8 cellular contexts compared by ENCODE assay signal in genomic region chr5:77356740-77357139, GRCh38.
A peak's percentile ranks its signal among the peaks of the same experiment; 100 is the strongest.
DNase-seq lines count a peak whose midpoint lies in the region; ATAC-seq and TF ChIP-seq lines count a peak whose summit lies in the region.

No MANE protein-coding gene starts in this region.

- no peak overlapping the region for H3K27ac ChIP-seq in AG04450 (ENCODE audit: low read depth, low read length)
- H3K27ac ChIP-seq in CD4-positive, alpha-beta T cell (ENCODE audit: low read depth, low read length) = no peak overlapping the region

- CTCF ChIA-PET in AG04450 (lab: Charles Lee) = no interaction called here
- CTCF ChIA-PET in CD4-positive, alpha-beta T cell (lab: Charles Lee) = no interaction called here

- ATAC-seq in GM19023 (IDR thresholded peaks at IDR 0.05; ENCODE audit: unreplicated experiment) = peak; percentile 86
- ATAC-seq in HG03066 (IDR thresholded peaks at IDR 0.05; ENCODE audit: low read depth, unreplicated experiment) = peak; percentile 85
- no peak for ATAC-seq in CD4-positive, alpha-beta T cell (ENCODE audit: poor library complexity)

- no peak; the same call in 1 of the 2 replicates for TF ChIP-seq CTCF in AG04450 (IDR thresholded peaks at IDR 0.05; ENCODE audit: low read depth, low read length)
- TF ChIP-seq CTCF in CD4-positive, alpha-beta T cell (IDR thresholded peaks at IDR 0.05) = no peak

- no peaks in the 10 kb centered on the region for H3K27me3 Mint-ChIP-seq in activated naive CD8-positive, alpha-beta T cell treated with anti-CD3 and anti-CD28 coated beads for 36 hours
- H3K27me3 Mint-ChIP-seq in CD4-positive, alpha-beta T cell = no peaks in the 10 kb centered on the region

- H3K4me1 Mint-ChIP-seq in activated naive CD8-positive, alpha-beta T cell treated with anti-CD3 and anti-CD28 coated beads for 36 hours = peaks cover 15% of the 10 kb centered on the region
- no peaks in the 10 kb centered on the region for H3K4me1 Mint-ChIP-seq in CD4-positive, alpha-beta T cell (ENCODE audit: low read depth)

- H3K9me3 ChIP-seq in AG04450 (ENCODE audit: control insufficient read depth, insufficient read depth, low read length) = no peaks in the 10 kb centered on the region
- H3K9me3 ChIP-seq in CD4-positive, alpha-beta T cell (ENCODE audit: control insufficient read depth, low read length) = no peaks in the 10 kb centered on the region

- H3K27me3 ChIP-seq in AG04450 (ENCODE audit: control insufficient read depth, insufficient read depth, low read length) = peaks cover 5% of the 10 kb centered on the region
- H3K27me3 ChIP-seq in CD4-positive, alpha-beta T cell (ENCODE audit: control insufficient read depth, insufficient read depth, low read length) = no peaks in the 10 kb centered on the region

- intact Hi-C loops in CD4-positive, alpha-beta T cell (cut with DNase I, micrococcal nuclease) = no loop called here

- H3K27ac Mint-ChIP-seq in activated naive CD8-positive, alpha-beta T cell treated with anti-CD3 and anti-CD28 coated beads for 36 hours = peak overlapping the region; percentile 68
- H3K27ac Mint-ChIP-seq in CD4-positive, alpha-beta T cell = no peak overlapping the region

- H3K9me3 Mint-ChIP-seq in activated naive CD8-positive, alpha-beta T cell treated with anti-CD3 and anti-CD28 coated beads for 36 hours = no peaks in the 10 kb centered on the region
- H3K9me3 Mint-ChIP-seq in CD4-positive, alpha-beta T cell = no peaks in the 10 kb centered on the region

- POLR2A ChIA-PET in AG04450 (lab: Yijun Ruan, JAX) = no interaction called here
- POLR2A ChIA-PET in CD4-positive, alpha-beta T cell (lab: Charles Lee) = no interaction called here

- H3K36me3 Mint-ChIP-seq in activated naive CD8-positive, alpha-beta T cell treated with anti-CD3 and anti-CD28 coated beads for 36 hours = peaks cover 4% of the 10 kb centered on the region
- no peaks in the 10 kb centered on the region for H3K36me3 Mint-ChIP-seq in CD4-positive, alpha-beta T cell (ENCODE audit: low read depth)

- peak; percentile 4 for DNase-seq in AG04450 (ENCODE audit: low read depth, low spot score)
- DNase-seq in activated naive CD8-positive, alpha-beta T cell treated with anti-CD3 and anti-CD28 coated beads for 36 hours = peak; percentile 57
- DNase-seq in NCI-H748 treated with DMSO at 0.1 percent for 48 hours (lab: John Stamatoyannopoulos, UW) = no peak
- DNase-seq in COLO668 (lab: John Stamatoyannopoulos, UW; ENCODE audit: unreplicated experiment) = no peak
- DNase-seq in CD4-positive, alpha-beta T cell = no peak
- no peak for DNase-seq in medulla oblongata (ENCODE audit: extremely low spot score)

- no peak overlapping the region for H3K4me3 Mint-ChIP-seq in activated naive CD8-positive, alpha-beta T cell treated with anti-CD3 and anti-CD28 coated beads for 36 hours
- no peak overlapping the region for H3K4me3 Mint-ChIP-seq in CD4-positive, alpha-beta T cell

- no peak overlapping the region for H3K4me3 ChIP-seq in AG04450 (ENCODE audit: low read depth, low read length)

Comparison
In these comparisons a context has a peak if more than half of its experiments do, and no peak if none do; other contexts are left out.
1. DNase-seq: peak in AG04450 (single experiment) and activated naive CD8-positive, alpha-beta T cell treated with anti-CD3 and anti-CD28 coated beads for 36 hours (single experiment); none in NCI-H748 treated with DMSO at 0.1 percent for 48 hours (single experiment), COLO668 (single experiment), CD4-positive, alpha-beta T cell (0 of 10) and medulla oblongata (single experiment).